ENCODE assay signal across 12 cellular contexts in genomic region chr20:36969478-36970186, GRCh38. TPM values are rescaled to one million over a fixed set of nuclear protein-coding genes. Genes with fewer than 3 reads are reported as not detected.
A peak's percentile ranks its signal among the peaks of the same experiment; 100 is the strongest.
DNase-seq lines count a peak whose midpoint lies in the region; ATAC-seq and TF ChIP-seq lines count a peak whose summit lies in the region.
"Had no signal": no experiment of that assay in that cellular context is flagged by ENCODE, and none has a peak within 500 bp of the region (broad histone marks: within the 10 kb centered on the region; RNA-seq: fewer than 3 reads in every experiment).

No MANE protein-coding gene starts in this region.

- ATAC-seq in activated T-helper 17 cell treated with anti-CD3 and anti-CD28 coated beads, Interleukin-2, amount 50 U/mL, for 72 hours (replicated peaks) = peak; percentile 81
- ATAC-seq: A549 had no signal

- TF ChIP-seq CTCF in liver (IDR thresholded peaks at IDR 0.05; ENCODE audit: low read depth, low read length, missing input control) = no peak

- H3K36me3 ChIP-seq in liver (ENCODE audit: control insufficient read depth in 4 of 4, insufficient read depth in 3 of 4, low read depth in 1 of 4, low read length in 3 of 4) = no peaks in the 10 kb centered on the region
- H3K36me3 ChIP-seq in thymus (ENCODE audit: control insufficient read depth, insufficient read depth) = peaks cover 3% of the 10 kb centered on the region

- peak overlapping the region; percentile 75 for H3K4me3 Mint-ChIP-seq in activated T-helper 17 cell treated with anti-CD3 and anti-CD28 coated beads, Interleukin-2, amount 50 U/mL, for 72 hours

- WGBS in liver = 55% methylated on average over 10 of the region's 10 CpGs
- WGBS in thymus = 72% methylated on average over 10 of the region's 10 CpGs

- H3K27me3 ChIP-seq in liver (ENCODE audit: control insufficient read depth in 4 of 4, insufficient read depth in 4 of 4, low read length in 3 of 4) = no peaks in the 10 kb centered on the region
- H3K27me3 ChIP-seq in thymus (ENCODE audit: control insufficient read depth, insufficient read depth) = no peaks in the 10 kb centered on the region

- peak overlapping the region in 1 of 2 donors; percentile 54 for H3K27ac ChIP-seq in liver (ENCODE audit: low read depth in 1 of 2, low read length in 2 of 2)
- peak overlapping the region; percentile 69 for H3K27ac ChIP-seq in thymus (ENCODE audit: low read depth)
- H3K27ac ChIP-seq: A549, epithelial cell of prostate had no signal

- H3K27me3 Mint-ChIP-seq in activated T-helper 17 cell treated with anti-CD3 and anti-CD28 coated beads, Interleukin-2, amount 50 U/mL, for 72 hours = no peaks in the 10 kb centered on the region

- no peaks in the 10 kb centered on the region for H3K36me3 Mint-ChIP-seq in activated T-helper 17 cell treated with anti-CD3 and anti-CD28 coated beads, Interleukin-2, amount 50 U/mL, for 72 hours (ENCODE audit: low read depth)

- H3K9ac ChIP-seq in liver (ENCODE audit: low read depth in 1 of 2, low read length in 2 of 2) = peak overlapping the region in 1 of 2 donors; percentile 22

- peaks cover 35% of the 10 kb centered on the region for H3K4me1 Mint-ChIP-seq in activated T-helper 17 cell treated with anti-CD3 and anti-CD28 coated beads, Interleukin-2, amount 50 U/mL, for 72 hours

- TF ChIP-seq RAD21 in liver (IDR thresholded peaks at IDR 0.05) = peak in 1 of 2 donors; percentile 12

- H3K9me3 ChIP-seq in liver (ENCODE audit: control insufficient read depth in 4 of 4, low read length in 3 of 4) = no peaks in the 10 kb centered on the region
- H3K9me3 ChIP-seq in thymus (ENCODE audit: control insufficient read depth) = no peaks in the 10 kb centered on the region
- H3K9me3 ChIP-seq: A549 had no signal

- DNase-seq in activated gamma-delta T cell treated with Interleukin-2 at 50 U/mL for 16 hours = peak; percentile 26
- DNase-seq in activated gamma-delta T cell (lab: John Stamatoyannopoulos, UW) = no peak
- DNase-seq in mesenteric fat pad (ENCODE audit: low spot score) = no peak
- no peak for DNase-seq in kidney tubule cell (ENCODE audit: low spot score)
- DNase-seq in SKM-1 (lab: John Stamatoyannopoulos, UW; ENCODE audit: unreplicated experiment) = no peak
- DNase-seq: NCI-H2081, SHP77 had no signal

- H3K9me3 Mint-ChIP-seq in activated T-helper 17 cell treated with anti-CD3 and anti-CD28 coated beads, Interleukin-2, amount 50 U/mL, for 72 hours = peaks cover 4% of the 10 kb centered on the region

- H3K4me3 ChIP-seq in liver (ENCODE audit: low read depth in 1 of 3, low read length in 3 of 3) = no peak overlapping the region
- no peak overlapping the region for H3K4me3 ChIP-seq in thymus (ENCODE audit: low read length)
- H3K4me3 ChIP-seq: A549 had no signal

- peaks cover 7 to 12% (median 8%) of the 10 kb centered on the region in 4 donors for H3K4me1 ChIP-seq in liver (ENCODE audit: control insufficient read depth in 4 of 4, insufficient read depth in 4 of 4, low read length in 3 of 4)
- peaks cover 30% of the 10 kb centered on the region for H3K4me1 ChIP-seq in thymus (ENCODE audit: control insufficient read depth, insufficient read depth, low read length)
- H3K4me1 ChIP-seq: A549 had no signal

- H3K27ac Mint-ChIP-seq in activated T-helper 17 cell treated with anti-CD3 and anti-CD28 coated beads, Interleukin-2, amount 50 U/mL, for 72 hours = peak overlapping the region; percentile 73

TF ChIP-seq in liver, 16 proteins besides CTCF, POLR2A, EP300 and RAD21:
- TF ChIP-seq EGR1 (IDR thresholded peaks at IDR 0.05; ENCODE audit: low read depth in 2 of 2) (no peak), HNF4A (conservative IDR thresholded peaks at IDR 0.05) (peak in 1 of 2 donors; percentile 33), HNF4G (IDR thresholded peaks at IDR 0.05) (no peak), RXRA (IDR thresholded peaks at IDR 0.05) (peak; percentile 47 to 73), JUND (IDR thresholded peaks at IDR 0.05) (no peak), SP1 (IDR thresholded peaks at IDR 0.05) (peak; percentile 30)

RNA-seq across cellular contexts. Expression of gene SAMHD1, which starts 18.1 kb away (rescaled TPM):
- 100 to 1,000 TPM in 1 of 2 donors, 10 to 100 TPM in 1; 64.6 to 140 TPM for total RNA-seq in activated T-helper 17 cell treated with anti-CD3 and anti-CD28 coated beads, Interleukin-2, amount 50 U/mL, for 72 hours
- 10 to 100 TPM; 39.7 to 51.2 TPM for total RNA-seq in liver
- polyA plus RNA-seq in liver = 10 to 100 TPM; 14.7 to 15.8 TPM
- 86.2 TPM for polyA plus RNA-seq in thymus
- total RNA-seq in mesenteric fat pad = 280 TPM
